In genomic region chr3:5096368-5096767, GRCh38 we compare ENCODE assay signal across 1 cellular context.
TF ChIP-seq lines count a peak whose summit lies in the region.

No MANE protein-coding gene starts in this region.

TF ChIP-seq in H1, 55 proteins besides CTCF, POLR2A, EP300 and RAD21 (continued from another document):
- no peak; the same call in 1 of the 2 replicates for TF ChIP-seq MAX (IDR thresholded peaks at IDR 0.05)
- no peak for TF ChIP-seq RNF2 (IDR thresholded peaks at IDR 0.05; ENCODE audit: borderline replicate concordance, low read depth, low read length, missing control alignments, poor library complexity, severe bottlenecking)
- TF ChIP-seq PHF8 (conservative IDR thresholded peaks at IDR 0.05; ENCODE audit: low read depth, low read length) = no peak
- TF ChIP-seq CTBP2 (IDR thresholded peaks at IDR 0.05; ENCODE audit: borderline replicate concordance, insufficient read depth, insufficient read length, low read length) = no peak
- no peak for TF ChIP-seq YY1 (IDR thresholded peaks at IDR 0.05; ENCODE audit: low read depth, low read length)
- no peak for TF ChIP-seq HDAC6 (IDR thresholded peaks at IDR 0.05; ENCODE audit: low read depth, low read length)
TF ChIP-seq in H1: peak in this region for 0.
